3 cellular contexts compared by ENCODE assay signal in the genomic region with DNA sequence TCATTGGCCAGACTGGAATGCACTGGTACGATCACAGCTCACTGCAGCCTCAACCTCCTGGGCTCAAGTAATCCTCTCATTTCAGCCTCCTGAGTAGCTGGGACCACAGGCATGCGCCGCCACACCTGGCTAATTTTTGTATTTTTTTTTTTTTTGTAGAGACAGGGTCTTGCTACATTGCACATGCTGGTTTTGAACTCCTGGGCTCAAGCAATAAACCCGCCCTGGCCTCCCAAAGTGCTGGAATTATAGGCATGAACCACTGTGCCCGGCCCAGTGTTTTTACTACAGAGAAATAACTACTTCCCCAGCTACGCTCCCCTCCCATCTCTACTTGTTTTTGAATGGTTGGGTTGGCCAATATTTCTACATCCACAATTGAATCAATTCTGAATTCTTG.
"Had no signal": no experiment of that assay in that cellular context is flagged by ENCODE, and none has a peak within 500 bp of the region (broad histone marks: within the 10 kb centered on the region; RNA-seq: fewer than 3 reads in every experiment).

No MANE protein-coding gene starts in this region.

- ATAC-seq: GM12878 had no signal

- H3K4me3 ChIP-seq: GM12878 had no signal

- DNase-seq: GDM1, GF-D8 had no signal
